Comparison of ENCODE assay signal across 15 cellular contexts in genomic region chr22:46596032-46596441, GRCh38. TPM values are rescaled to one million over a fixed set of nuclear protein-coding genes. Genes with fewer than 3 reads are reported as not detected.
A peak's percentile ranks its signal among the peaks of the same experiment; 100 is the strongest.
DNase-seq lines count a peak whose midpoint lies in the region; ATAC-seq and TF ChIP-seq lines count a peak whose summit lies in the region.
"Had no signal": no experiment of that assay in that cellular context is flagged by ENCODE, and none has a peak within 500 bp of the region (broad histone marks: within the 10 kb centered on the region; RNA-seq: fewer than 3 reads in every experiment).

No MANE protein-coding gene starts in this region.

- peak overlapping the region; percentile 12 for H3K27ac ChIP-seq in suprapubic skin

- WGBS in suprapubic skin, result 51% methylated on average over 2 of the region's 10 CpGs

- no peaks in the 10 kb centered on the region for H3K27me3 Mint-ChIP-seq in T-helper 17 cell
- H3K27me3 Mint-ChIP-seq: activated CD4-positive, alpha-beta T cell treated with anti-CD3 and anti-CD28 coated beads, Interleukin-2, amount 10 ng/mL, durations not matched to agents 7 days and 5 days; naive thymus-derived CD4-positive, alpha-beta T cell had no signal

- H3K4me1 Mint-ChIP-seq in T-helper 17 cell, result peaks cover 15% of the 10 kb centered on the region

- peaks cover 72% of the 10 kb centered on the region for H3K4me1 ChIP-seq in suprapubic skin

- no peak overlapping the region for H3K27ac Mint-ChIP-seq in T-helper 17 cell
- H3K27ac Mint-ChIP-seq: activated CD4-positive, alpha-beta T cell treated with anti-CD3 and anti-CD28 coated beads, Interleukin-2, amount 10 ng/mL, durations not matched to agents 7 days and 5 days; CD8-positive, alpha-beta T cell; GM23338; naive thymus-derived CD4-positive, alpha-beta T cell had no signal

- no peak for TF ChIP-seq EP300 in suprapubic skin (IDR thresholded peaks at IDR 0.05)

- H3K36me3 ChIP-seq in suprapubic skin, result no peaks in the 10 kb centered on the region
- H3K36me3 ChIP-seq: breast epithelium had no signal

- DNase-seq in GM04504 (ENCODE audit: low read depth) (peak; percentile 32), cerebellum (ENCODE audit: low spot score) (peak; percentile 45), left lobe of liver (ENCODE audit: low spot score) (no peak), suprapubic skin (ENCODE audit: low spot score in 2 of 2) (no peak), putamen (ENCODE audit: low spot score) (no peak), T-helper 17 cell (no peak), NCI-H1436 treated with DMSO at 0.1 percent for 48 hours (lab: John Stamatoyannopoulos, UW) (no peak)
- DNase-seq: activated CD4-positive, alpha-beta T cell treated with anti-CD3 and anti-CD28 coated beads, Interleukin-2, amount 10 ng/mL, durations not matched to agents 7 days and 5 days; naive thymus-derived CD4-positive, alpha-beta T cell; NCI-H1092 treated with DMSO at 0.1 percent for 48 hours; SHP77 treated with DMSO at 0.1 percent for 48 hours had no signal

- H3K9me3 ChIP-seq in suprapubic skin, result no peaks in the 10 kb centered on the region
- no peaks in the 10 kb centered on the region for H3K9me3 ChIP-seq in T-helper 17 cell (ENCODE audit: control insufficient read depth, low read length, poor library complexity, severe bottlenecking)
- H3K9me3 ChIP-seq: breast epithelium had no signal

- H3K4me3 ChIP-seq in suprapubic skin, result no peak overlapping the region
- H3K4me3 ChIP-seq: breast epithelium, GM23338 had no signal

- TF ChIP-seq CTCF in suprapubic skin (IDR thresholded peaks at IDR 0.05), result no peak

- ATAC-seq in left lobe of liver (peak; percentile 63), T-helper 17 cell (no peak), GM18907 (IDR thresholded peaks at IDR 0.05; ENCODE audit: unreplicated experiment) (no peak)
- ATAC-seq: CD8-positive, alpha-beta T cell; naive thymus-derived CD4-positive, alpha-beta T cell had no signal

- no peaks in the 10 kb centered on the region for H3K27me3 ChIP-seq in suprapubic skin
- H3K27me3 ChIP-seq: breast epithelium had no signal

- no peaks in the 10 kb centered on the region for H3K36me3 Mint-ChIP-seq in T-helper 17 cell (ENCODE audit: low read depth)
- H3K36me3 Mint-ChIP-seq: CD8-positive, alpha-beta T cell had no signal

- no peak overlapping the region for H3K4me3 Mint-ChIP-seq in T-helper 17 cell
- H3K4me3 Mint-ChIP-seq: activated CD4-positive, alpha-beta T cell treated with anti-CD3 and anti-CD28 coated beads, Interleukin-2, amount 10 ng/mL, durations not matched to agents 7 days and 5 days; CD8-positive, alpha-beta T cell; GM23338; naive thymus-derived CD4-positive, alpha-beta T cell had no signal

- no peak for TF ChIP-seq POLR2A in suprapubic skin (IDR thresholded peaks at IDR 0.05)

RNA-seq across cellular contexts. Expression of gene GRAMD4, which starts 24.1 kb away (rescaled TPM):
- total RNA-seq in cerebellum (36.7 TPM), left lobe of liver (42.5 TPM), suprapubic skin (100 to 1,000 TPM in 3 of 4 donors, 10 to 100 TPM in 1; 64.1 to 230 (median 164) TPM), T-helper 17 cell (10 to 100 TPM; 14.2 to 14.5 TPM)

RNA-seq across cellular contexts. Expression of gene CELSR1, which starts 58.6 kb away (rescaled TPM):
- total RNA-seq in cerebellum, result 7.8 TPM
- 8.4 TPM for total RNA-seq in left lobe of liver
- 100 to 1,000 TPM in 1 of 4 donors, 10 to 100 TPM in 3; 75.6 to 102 (median 77.5) TPM for total RNA-seq in suprapubic skin
- 1 to 10 TPM; 3.0 to 6.0 TPM for total RNA-seq in T-helper 17 cell

Comparison
In these comparisons a context has a peak if more than half of its experiments do, and no peak if none do; other contexts are left out.
1. DNase-seq: peak in GM04504 (single experiment) and cerebellum (single experiment); none in left lobe of liver (single experiment), suprapubic skin (0 of 2), putamen (single experiment), T-helper 17 cell (0 of 3) and NCI-H1436 treated with DMSO at 0.1 percent for 48 hours (single experiment).